Comparison of ENCODE assay signal across 28 cellular contexts in the genomic region with DNA sequence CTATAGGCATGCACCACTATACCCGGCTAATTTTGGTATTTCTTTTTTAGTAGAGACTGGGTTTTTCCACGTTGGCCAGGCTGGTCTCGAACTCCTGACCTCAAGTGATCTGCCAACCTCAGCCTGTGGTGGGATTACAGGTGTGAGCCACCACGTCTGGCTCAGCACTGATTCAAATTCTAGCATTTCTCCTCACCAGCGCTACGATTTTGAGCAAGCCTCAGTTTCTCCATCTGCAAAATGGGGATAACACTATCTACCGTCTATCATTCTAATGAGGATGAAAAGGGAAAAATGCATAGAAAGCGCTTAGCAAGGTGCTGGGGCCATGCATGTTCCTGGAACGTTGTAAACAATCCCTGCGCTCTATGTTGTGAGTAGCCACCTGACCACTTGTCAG. TPM values are rescaled to one million over a fixed set of nuclear protein-coding genes. Genes with fewer than 3 reads are reported as not detected.
"Had no signal": no experiment of that assay in that cellular context is flagged by ENCODE, and none has a peak within 500 bp of the region (broad histone marks: within the 10 kb centered on the region; RNA-seq: fewer than 3 reads in every experiment).

No MANE protein-coding gene starts in this region.

- H3K27me3 Mint-ChIP-seq: dendritic cell treated with granulocyte-macrophage colony-stimulating factor and Interleukin-4, amounts not matched to agents 40 ng/mL and 50 ng/mL, for 4 days had no signal

- H3K4me3 ChIP-seq: colonic mucosa, esophagus squamous epithelium, gastrocnemius medialis, heart right ventricle, left lung, lower lobe of right lung, mucosa of descending colon had no signal

- H3K36me3 Mint-ChIP-seq: mesothelial cell of epicardium had no signal

- DNase-seq: colonic mucosa; cortex of kidney; effector CD8-positive, alpha-beta T cell; effector memory CD8-positive, alpha-beta T cell; endodermal cell; erythroblast; esophagus squamous epithelium; foreskin fibroblast; foreskin melanocyte; gastrocnemius medialis; head of caudate nucleus; heart right ventricle; hippocampal formation; left cardiac atrium; left ventricle myocardium superior; lower lobe of right lung; mesenchymal stem cell; mucosa of descending colon had no signal

- H3K27me3 ChIP-seq: colonic mucosa had no signal

- H3K27ac ChIP-seq: colonic mucosa, epithelial cell of prostate, esophagus squamous epithelium, gastrocnemius medialis, heart right ventricle, left lung, lower lobe of right lung had no signal

- H3K4me3 Mint-ChIP-seq: dendritic cell treated with granulocyte-macrophage colony-stimulating factor and Interleukin-4, amounts not matched to agents 40 ng/mL and 50 ng/mL, for 4 days; effector memory CD8-positive, alpha-beta T cell; endodermal cell; mesothelial cell of epicardium had no signal

- H3K27ac Mint-ChIP-seq: dendritic cell treated with granulocyte-macrophage colony-stimulating factor and Interleukin-4, amounts not matched to agents 40 ng/mL and 50 ng/mL, for 4 days; effector memory CD8-positive, alpha-beta T cell; endodermal cell; mesothelial cell of epicardium had no signal

- H3K4me1 ChIP-seq: colonic mucosa, esophagus squamous epithelium, gastrocnemius medialis, heart right ventricle, left lung, lower lobe of right lung had no signal

- H3K9me3 ChIP-seq: colonic mucosa, esophagus squamous epithelium, gastrocnemius medialis, heart right ventricle, left lung, lower lobe of right lung, mucosa of descending colon had no signal

- H3K4me1 Mint-ChIP-seq: mesothelial cell of epicardium had no signal

- H3K9me3 Mint-ChIP-seq: dendritic cell treated with granulocyte-macrophage colony-stimulating factor and Interleukin-4, amounts not matched to agents 40 ng/mL and 50 ng/mL, for 4 days; effector memory CD8-positive, alpha-beta T cell; endodermal cell; mesothelial cell of epicardium had no signal

- ATAC-seq: effector memory CD8-positive, alpha-beta T cell; esophagus mucosa; gastrocnemius medialis; heart right ventricle; left cardiac atrium; left lung; left ventricle myocardium superior; lower lobe of right lung; mucosa of descending colon had no signal

- H3K36me3 ChIP-seq: colonic mucosa, esophagus squamous epithelium, gastrocnemius medialis, heart right ventricle, left lung, lower lobe of right lung had no signal

- FAIRE-seq: endometrium, islet of Langerhans, keratinocyte had no signal

RNA-seq across cellular contexts. Expression of a gene that starts 49.0 kb away (rescaled TPM):
- total RNA-seq: esophagus mucosa, gastrocnemius medialis, lower leg skin, mesenteric fat pad had no signal
- polyA plus RNA-seq: keratinocyte had no signal
